Comparison of ENCODE assay signal across 15 cellular contexts in genomic region chr17:19579192-19579668, GRCh38. TPM values are rescaled to one million over a fixed set of nuclear protein-coding genes. Genes with fewer than 3 reads are reported as not detected.
DNase-seq lines count a peak whose midpoint lies in the region; ATAC-seq and TF ChIP-seq lines count a peak whose summit lies in the region.
"Had no signal": no experiment of that assay in that cellular context is flagged by ENCODE, and none has a peak within 500 bp of the region (broad histone marks: within the 10 kb centered on the region; RNA-seq: fewer than 3 reads in every experiment).

No MANE protein-coding gene starts in this region.

- H3K4me1 ChIP-seq in ascending aorta (peaks cover 7 to 8% of the 10 kb centered on the region in 2 donors), iPS DF 6.9 (ENCODE audit: control insufficient read depth, insufficient read depth, low read length) (0 out of 2 replicates have a peak, but pooled peaks cover 3% of the 10 kb centered on the region), parathyroid adenoma (no peaks in the 10 kb centered on the region)

- WGBS in iPS DF 6.9 (ENCODE audit: insufficient coverage, insufficient read length), result no CpG with 5 or more reads among the region's 15 CpGs

- TF ChIP-seq CTCF in 22Rv1 (IDR thresholded peaks at IDR 0.05) (no peak), ascending aorta (IDR thresholded peaks at IDR 0.05) (no peak), parathyroid adenoma (IDR thresholded peaks at IDR 0.05) (no peak)

- no peaks in the 10 kb centered on the region for H3K9me3 ChIP-seq in ascending aorta
- no peaks in the 10 kb centered on the region for H3K9me3 ChIP-seq in iPS DF 6.9 (ENCODE audit: control insufficient read depth, insufficient read depth, low read length)
- H3K9me3 ChIP-seq in parathyroid adenoma (ENCODE audit: control insufficient read depth, low read length), result no peaks in the 10 kb centered on the region
- H3K9me3 ChIP-seq: transverse colon had no signal

- H3K79me2 ChIP-seq in parathyroid adenoma, result no peaks in the 10 kb centered on the region

- peak overlapping the region; percentile 66 to 67 for H3K4me3 ChIP-seq in ascending aorta
- peak overlapping the region; percentile 42; the same call in 1 of the 2 replicates for H3K4me3 ChIP-seq in iPS DF 6.9 (ENCODE audit: low read length)
- H3K4me3 ChIP-seq in parathyroid adenoma (ENCODE audit: low read depth, low read length), result no peak overlapping the region
- H3K4me3 ChIP-seq: PC-9 had no signal

- H2AFZ ChIP-seq in parathyroid adenoma, result peak overlapping the region; percentile 83
- H2AFZ ChIP-seq: PC-9 had no signal

- H3K4me2 ChIP-seq in parathyroid adenoma (ENCODE audit: low read length), result no peak overlapping the region
- H3K4me2 ChIP-seq: PC-9 had no signal

- H3K9ac ChIP-seq in parathyroid adenoma, result no peak overlapping the region

- intact Hi-C loops in ascending aorta (cut with DNase I), result loop anchor here (5.0 kb wide), 1 partner anchor 68 kb away; the partner anchor contains the start of gene ALDH3A2

- no peak for ATAC-seq in GM21447 (IDR thresholded peaks at IDR 0.05; ENCODE audit: unreplicated experiment)
- ATAC-seq: T-helper 17 cell had no signal

- DNase-seq in ascending aorta (ENCODE audit: low spot score in 2 of 2) (no peak), iPS DF 6.9 (ENCODE audit: low read depth, low spot score) (no peak), inferior parietal cortex (ENCODE audit: extremely low spot score) (no peak), NCI-H2196 treated with DMSO at 0.1 percent for 48 hours (lab: John Stamatoyannopoulos, UW; ENCODE audit: unreplicated experiment) (no peak), NCI-H1694 (lab: John Stamatoyannopoulos, UW) (no peak)
- DNase-seq: ACHN; activated CD4-positive, alpha-beta T cell treated with anti-CD3 and anti-CD28 coated beads, Interleukin-2, amount 50 U/mL, for 1 hour; MM.1S; naive B cell; PC-9; T-helper 17 cell; transverse colon had no signal

- no peaks in the 10 kb centered on the region for H3K36me3 ChIP-seq in ascending aorta
- no peaks in the 10 kb centered on the region for H3K36me3 ChIP-seq in iPS DF 6.9 (ENCODE audit: control insufficient read depth, insufficient read depth, low read length)
- no peaks in the 10 kb centered on the region for H3K36me3 ChIP-seq in parathyroid adenoma (ENCODE audit: control insufficient read depth, insufficient read depth, low read length)
- H3K36me3 ChIP-seq: transverse colon had no signal

- H3K27ac ChIP-seq in 22Rv1 (0 out of 2 replicates have a peak overlapping the region, but pooled peaks have one; percentile 7), ascending aorta (peak overlapping the region in 1 of 2 donors; percentile 66), iPS DF 6.9 (ENCODE audit: low read length) (no peak overlapping the region), parathyroid adenoma (no peak overlapping the region)
- H3K27ac ChIP-seq: PC-9 had no signal

- H3K27me3 ChIP-seq in ascending aorta (no peaks in the 10 kb centered on the region), iPS DF 6.9 (ENCODE audit: control insufficient read depth, insufficient read depth, low read length) (no peaks in the 10 kb centered on the region), parathyroid adenoma (ENCODE audit: control insufficient read depth, insufficient read depth, low read length) (no peaks in the 10 kb centered on the region)

RNA-seq across cellular contexts. Expression of gene SLC47A1, which starts 45.6 kb away (rescaled TPM):
- 0.64 TPM for total RNA-seq in ascending aorta
- total RNA-seq: T-helper 17 cell had no signal
